24 cellular contexts compared by ENCODE assay signal in the genomic region with DNA sequence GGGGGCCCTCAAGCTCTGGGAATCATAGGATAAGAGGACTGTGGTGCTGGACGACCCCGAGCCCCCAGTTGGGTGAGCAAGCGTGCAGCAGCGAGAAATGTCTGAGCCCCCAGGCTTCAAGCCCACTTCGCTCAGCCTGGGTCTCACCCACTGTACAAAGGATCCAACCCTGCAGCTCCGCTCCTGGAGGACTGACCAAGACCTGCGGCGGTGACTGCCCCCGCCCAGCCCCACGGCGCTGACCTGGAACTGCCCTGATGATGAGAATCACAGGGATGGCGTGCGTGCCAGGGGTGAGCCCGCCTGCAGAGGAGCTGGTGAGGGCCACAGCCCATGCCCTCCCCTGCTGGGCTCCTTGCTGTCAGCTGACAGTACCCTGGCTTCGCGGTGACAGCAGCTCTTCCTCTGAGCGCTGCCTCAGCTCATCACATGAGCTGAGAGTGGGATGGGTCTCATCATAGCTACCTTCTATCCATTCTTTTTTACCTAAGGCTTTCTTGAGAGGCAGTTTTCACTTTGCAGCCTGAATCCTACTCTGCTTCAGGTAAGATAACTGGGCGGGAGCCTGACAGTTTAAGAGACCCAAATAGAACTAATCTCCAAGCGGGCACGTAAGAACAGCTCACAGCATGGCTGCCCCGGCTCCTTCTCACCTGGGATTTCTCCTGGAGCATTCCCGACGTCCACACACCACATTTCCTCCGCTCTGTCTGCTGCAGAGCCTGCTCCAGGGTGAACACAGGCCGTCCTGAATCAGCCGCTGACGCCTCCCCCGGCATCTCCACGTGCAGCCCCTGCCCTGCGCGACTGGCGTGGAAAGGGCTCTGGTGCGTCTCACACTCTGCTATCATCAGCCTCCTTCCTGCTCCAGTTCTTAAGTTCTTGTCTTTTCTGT.
"Had no signal": no experiment of that assay in that cellular context is flagged by ENCODE, and none has a peak within 500 bp of the region (broad histone marks: within the 10 kb centered on the region; RNA-seq: fewer than 3 reads in every experiment).

No MANE protein-coding gene starts in this region.

- DNase-seq: activated CD4-positive, alpha-beta T cell treated with anti-CD3 and anti-CD28 coated beads for 1 hour; activated CD4-positive, alpha-beta T cell treated with anti-CD3 and anti-CD28 coated beads, Interleukin-2, amount 10 ng/mL, durations not matched to agents 7 days and 5 days; activated CD8-positive, alpha-beta T cell treated with anti-CD3 and anti-CD28 coated beads for 36 hours; activated naive CD8-positive, alpha-beta T cell treated with anti-CD3 and anti-CD28 coated beads, Interleukin-2, amount 50 U/mL, for 24 hours; activated T-cell treated with anti-CD3 and anti-CD28 coated beads, Interleukin-2, amount 50 U/mL, for 48 hours; amygdala; central memory CD4-positive, alpha-beta T cell; dermis blood vessel endothelial cell; effector memory CD4-positive, alpha-beta T cell; hippocampal formation; lower lobe of right lung; mesenchymal stem cell; naive thymus-derived CD8-positive, alpha-beta T cell; retina; stimulated activated CD4-positive, alpha-beta T cell treated with anti-CD3 and anti-CD28 coated beads, Interleukin-15, amount 100 ng/mL, for 24 hours; stimulated activated CD4-positive, alpha-beta T cell treated with anti-CD3 and anti-CD28 coated beads, Interleukin-2, amount 100 ng/mL, for 24 hours; stimulated activated naive CD4-positive, alpha-beta T cell; T-helper 2 cell had no signal

- H3K27ac ChIP-seq: lower lobe of right lung had no signal

- H3K4me1 Mint-ChIP-seq: activated CD4-positive, alpha-beta T cell treated with anti-CD3 and anti-CD28 coated beads, Interleukin-2, amount 10 ng/mL, durations not matched to agents 7 days and 5 days; activated naive CD4-positive, alpha-beta T cell treated with anti-CD3 and anti-CD28 coated beads, Interleukin-2, amount 50 U/mL, for 24 hours; activated naive CD8-positive, alpha-beta T cell treated with anti-CD3 and anti-CD28 coated beads, Interleukin-2, amount 50 U/mL, for 24 hours; naive thymus-derived CD8-positive, alpha-beta T cell had no signal

- H3K27me3 Mint-ChIP-seq: activated CD4-positive, alpha-beta T cell treated with anti-CD3 and anti-CD28 coated beads, Interleukin-2, amount 10 ng/mL, durations not matched to agents 7 days and 5 days; activated CD8-positive, alpha-beta T cell treated with anti-CD3 and anti-CD28 coated beads for 36 hours; activated naive CD8-positive, alpha-beta T cell treated with anti-CD3 and anti-CD28 coated beads, Interleukin-2, amount 50 U/mL, for 24 hours had no signal

- ATAC-seq: activated CD8-positive, alpha-beta T cell treated with anti-CD3 and anti-CD28 coated beads for 36 hours; activated naive CD8-positive, alpha-beta T cell treated with anti-CD3 and anti-CD28 coated beads, Interleukin-2, amount 50 U/mL, for 24 hours; left colon; lower lobe of right lung; naive thymus-derived CD8-positive, alpha-beta T cell had no signal

- H3K9me3 Mint-ChIP-seq: activated CD8-positive, alpha-beta T cell treated with anti-CD3 and anti-CD28 coated beads for 36 hours; activated naive CD4-positive, alpha-beta T cell treated with anti-CD3 and anti-CD28 coated beads, Interleukin-2, amount 50 U/mL, for 24 hours; activated naive CD8-positive, alpha-beta T cell treated with anti-CD3 and anti-CD28 coated beads, Interleukin-2, amount 50 U/mL, for 24 hours; naive thymus-derived CD8-positive, alpha-beta T cell had no signal

- H3K4me3 ChIP-seq: lower lobe of right lung, smooth muscle cell, tibial nerve had no signal

- H3K4me3 Mint-ChIP-seq: activated CD4-positive, alpha-beta T cell treated with anti-CD3 and anti-CD28 coated beads, Interleukin-2, amount 10 ng/mL, durations not matched to agents 7 days and 5 days; activated CD8-positive, alpha-beta T cell treated with anti-CD3 and anti-CD28 coated beads for 36 hours; activated naive CD4-positive, alpha-beta T cell treated with anti-CD3 and anti-CD28 coated beads, Interleukin-2, amount 50 U/mL, for 24 hours; activated naive CD8-positive, alpha-beta T cell treated with anti-CD3 and anti-CD28 coated beads, Interleukin-2, amount 50 U/mL, for 24 hours; naive thymus-derived CD8-positive, alpha-beta T cell had no signal

- H3K27ac Mint-ChIP-seq: activated CD4-positive, alpha-beta T cell treated with anti-CD3 and anti-CD28 coated beads, Interleukin-2, amount 10 ng/mL, durations not matched to agents 7 days and 5 days; activated CD8-positive, alpha-beta T cell treated with anti-CD3 and anti-CD28 coated beads for 36 hours; activated naive CD4-positive, alpha-beta T cell treated with anti-CD3 and anti-CD28 coated beads, Interleukin-2, amount 50 U/mL, for 24 hours; activated naive CD8-positive, alpha-beta T cell treated with anti-CD3 and anti-CD28 coated beads, Interleukin-2, amount 50 U/mL, for 24 hours; activated T-helper 2 cell treated with anti-CD3 and anti-CD28 coated beads, Interferon-gamma antibody, Interleukin-2, Interleukin-4, amounts not matched to agents 10 μg/mL and 5 μg/mL and 100 μg/mL, durations not matched to agents 14 hours and 24 hours and 36 hours; progenitor cell of endocrine pancreas had no signal

- H3K4me1 ChIP-seq: lower lobe of right lung, tibial nerve had no signal

- H3K9me3 ChIP-seq: lower lobe of right lung had no signal

- H3K27me3 ChIP-seq: tibial nerve had no signal

- H3K4me2 ChIP-seq: smooth muscle cell had no signal

- H3K36me3 ChIP-seq: lower lobe of right lung, tibial nerve had no signal

- H3K36me3 Mint-ChIP-seq: activated naive CD4-positive, alpha-beta T cell treated with anti-CD3 and anti-CD28 coated beads, Interleukin-2, amount 50 U/mL, for 24 hours had no signal
